In genomic region chr11:134657631-134658030, GRCh38 we compare ENCODE assay signal across 17 cellular contexts.
DNase-seq lines count a peak whose midpoint lies in the region; ATAC-seq, FAIRE-seq and TF ChIP-seq lines count a peak whose summit lies in the region.
"Had no signal": no experiment of that assay in that cellular context is flagged by ENCODE, and none has a peak within 500 bp of the region (broad histone marks: within the 10 kb centered on the region; RNA-seq: fewer than 3 reads in every experiment).

No MANE protein-coding gene starts in this region.

- H2BK120ac ChIP-seq in H1 (replicated peaks; ENCODE audit: low read depth, low read length): no peak overlapping the region

- H3K4me3 Mint-ChIP-seq in natural killer cell (no peak overlapping the region), neural crest cell (no peak overlapping the region)
- H3K4me3 Mint-ChIP-seq in natural killer cell treated with Interleukin-12 subunit alpha and Interleukin-12 subunit beta and Interleukin-15 and Interleukin-18, amount 100 ng/mL, for 72 hours: no peak overlapping the region

- FAIRE-seq in H1 (lab: Jason Lieb, UNC): no peak
- FAIRE-seq: GM12892, HepG2 had no signal

- H4K20me1 ChIP-seq in H1 (replicated peaks in 1 of 2; ENCODE audit: control insufficient read depth in 1 of 2, insufficient read depth in 2 of 2, low read length in 2 of 2): no peaks in the 10 kb centered on the region

- H3K4me1 ChIP-seq in H1 (replicated peaks in 1 of 4; ENCODE audit: control insufficient read depth in 3 of 4, insufficient read depth in 4 of 4, low read length in 3 of 4): no peaks in the 10 kb centered on the region; a peak in 1 of 7 replicates

- ATAC-seq in natural killer cell: no peak
- no peak for ATAC-seq in natural killer cell treated with Interleukin-12 subunit alpha and Interleukin-12 subunit beta and Interleukin-15 and Interleukin-18, amount 100 ng/mL, for 72 hours
- no peak for ATAC-seq in HG02938 (IDR thresholded peaks at IDR 0.05; ENCODE audit: unreplicated experiment)
- ATAC-seq in GM19452 (IDR thresholded peaks at IDR 0.05; ENCODE audit: unreplicated experiment): no peak
- ATAC-seq: HepG2 had no signal

- no peak for TF ChIP-seq RAD21 in H1 (IDR thresholded peaks at IDR 0.05 in 1 of 2, conservative IDR thresholded peaks at IDR 0.05 in 1 of 2; ENCODE audit: low read depth in 2 of 2, low read length in 2 of 2)

- TF ChIP-seq POLR2A in H1 (IDR thresholded peaks at IDR 0.05; ENCODE audit: control extremely low read depth in 1 of 2, low read depth in 2 of 2, low read length in 2 of 2): no peak

- POLR2A ChIA-PET in H1 (lab: Charles Lee; ENCODE audit: partially characterized antibody): no interaction called here

- CTCF ChIA-PET in H1 (lab: Charles Lee; ENCODE audit: partially characterized antibody): interaction anchor here (1.2 to 1.6 kb wide), 2 partner anchors 11 to 45 kb away, joined by 3 to 5 read pairs; no protein-coding TSS in a partner anchor

- H3K4me2 ChIP-seq in H1 (ENCODE audit: insufficient read depth in 1 of 2, low read depth in 2 of 2, low read length in 2 of 2): no peak overlapping the region

- no peak overlapping the region for H3K23ac ChIP-seq in H1 (ENCODE audit: insufficient read length)

- no peak overlapping the region for H3K4ac ChIP-seq in H1 (replicated peaks; ENCODE audit: insufficient read length, low read depth, low read length)

- no peak overlapping the region for H4K91ac ChIP-seq in H1 (replicated peaks; ENCODE audit: insufficient read length, low read length)

- H2BK20ac ChIP-seq in H1 (ENCODE audit: low read length): no peak overlapping the region

- DNase-seq in natural killer cell (peak; percentile 6), H1 (ENCODE audit: low read depth in 1 of 2, low spot score in 2 of 2) (peak in 1 of 2 experiments; percentile 35), neural crest cell (ENCODE audit: low read depth, low spot score) (no peak), ureter (ENCODE audit: low spot score) (peak; percentile 32), iPS-NIHi11 (ENCODE audit: low spot score) (no peak)
- DNase-seq in natural killer cell treated with Interleukin-12 subunit alpha and Interleukin-12 subunit beta and Interleukin-15 and Interleukin-18, amount 100 ng/mL, for 72 hours (ENCODE audit: low spot score): no peak
- DNase-seq: C1 segment of cervical spinal cord, GOT3, KG1, NCI-H1048, NCI-H146, NCI-H2227 treated with DMSO at 0.1 percent for 48 hours, NCI-H524 treated with DMSO at 0.1 percent for 48 hours had no signal

- H2BK5ac ChIP-seq in H1 (ENCODE audit: low read depth, low read length): no peak overlapping the region

- no peaks in the 10 kb centered on the region for H3K79me2 ChIP-seq in H1 (ENCODE audit: control insufficient read depth in 1 of 2, insufficient read depth in 2 of 2, low read length in 2 of 2)

- 81% methylated on average over 5 of the region's 6 CpGs; no CpG with 5 or more reads in 1 of the 2 experiments for WGBS in H1 (ENCODE audit: extremely low coverage in 1 of 2, insufficient coverage in 1 of 2, insufficient read length in 1 of 2, insufficient replicate concordance in 2 of 2, low coverage in 1 of 2, low lambda C conversion rate in 2 of 2, missing lambda C conversion rate in 1 of 2), 2 experiments

- TF ChIP-seq EP300 in H1 (IDR thresholded peaks at IDR 0.05; ENCODE audit: borderline replicate concordance in 1 of 2, low read depth in 2 of 2, low read length in 2 of 2): no peak

- peak overlapping the region; percentile 81; the same call in 1 of the 2 replicates for H2BK12ac ChIP-seq in H1 (ENCODE audit: low read depth, low read length)

- H3K36me3 Mint-ChIP-seq in natural killer cell (no peaks in the 10 kb centered on the region), neural crest cell (ENCODE audit: low read depth) (peaks cover 2% of the 10 kb centered on the region)
- H3K36me3 Mint-ChIP-seq in natural killer cell treated with Interleukin-12 subunit alpha and Interleukin-12 subunit beta and Interleukin-15 and Interleukin-18, amount 100 ng/mL, for 72 hours: no peaks in the 10 kb centered on the region

- no peaks in the 10 kb centered on the region for H3K79me1 ChIP-seq in H1 (ENCODE audit: low read depth, low read length)

- intact Hi-C loops in natural killer cell (cut with micrococcal nuclease): loop anchor here (5.0 kb wide), 1 partner anchor 295 kb away; no protein-coding TSS in a partner anchor

- no peak overlapping the region for H2AFZ ChIP-seq in H1 (ENCODE audit: low read length)

- no peak overlapping the region for H3K56ac ChIP-seq in H1 (replicated peaks; ENCODE audit: insufficient read length, low read depth, low read length)

- H3K4me3 ChIP-seq in H1 (ENCODE audit: extremely low read depth in 1 of 4, insufficient read depth in 2 of 4, low read depth in 3 of 4, low read length in 4 of 4): no peak overlapping the region

- H4K8ac ChIP-seq in H1 (ENCODE audit: extremely low read depth, insufficient read depth, low read length): no peak overlapping the region

- TF ChIP-seq CTCF in natural killer cell (IDR thresholded peaks at IDR 0.05): no peak
- TF ChIP-seq CTCF in H1 (IDR thresholded peaks at IDR 0.05; ENCODE audit: control extremely low read depth in 1 of 3, insufficient read depth in 1 of 3, low read depth in 1 of 3, low read length in 3 of 3): no peak
- no peak for TF ChIP-seq CTCF in neural crest cell (conservative IDR thresholded peaks at IDR 0.05)

- no peaks in the 10 kb centered on the region for H3K9me3 Mint-ChIP-seq in natural killer cell
- peaks cover 4% of the 10 kb centered on the region for H3K9me3 Mint-ChIP-seq in natural killer cell treated with Interleukin-12 subunit alpha and Interleukin-12 subunit beta and Interleukin-15 and Interleukin-18, amount 100 ng/mL, for 72 hours
- peaks cover 5% of the 10 kb centered on the region for H3K9me3 Mint-ChIP-seq in neural crest cell

- H3K14ac ChIP-seq in H1 (ENCODE audit: insufficient read length): no peak overlapping the region

- H3K23me2 ChIP-seq in H1 (ENCODE audit: low read depth, low read length): no peaks in the 10 kb centered on the region; the same call in 1 of the 2 replicates

- H3K9me3 ChIP-seq in H1 (ENCODE audit: insufficient read depth in 2 of 2, low read depth in 1 of 2, low read length in 1 of 2): peaks cover 4 to 8% of the 10 kb centered on the region in 2 experiments; a peak in 1 of 4 replicates

- H3K27me3 ChIP-seq in H1 (replicated peaks in 1 of 4; ENCODE audit: control insufficient read depth in 3 of 4, extremely low read depth in 1 of 4, insufficient read depth in 3 of 4, low read length in 3 of 4): no peaks in the 10 kb centered on the region

- no peak overlapping the region for H3K27ac ChIP-seq in H1 (ENCODE audit: low read depth, low read length)

- no peak overlapping the region; the same call in 1 of the 2 replicates for H3K18ac ChIP-seq in H1 (ENCODE audit: extremely low read depth, low read length)

- H2BK15ac ChIP-seq in H1 (ENCODE audit: low read length): no peak overlapping the region

- H3K4me1 Mint-ChIP-seq in natural killer cell (peaks cover 5 to 7% of the 10 kb centered on the region in 2 donors), neural crest cell (peaks cover 14% of the 10 kb centered on the region)
- peaks cover 4 to 6% of the 10 kb centered on the region in 2 donors for H3K4me1 Mint-ChIP-seq in natural killer cell treated with Interleukin-12 subunit alpha and Interleukin-12 subunit beta and Interleukin-15 and Interleukin-18, amount 100 ng/mL, for 72 hours (ENCODE audit: low read depth in 2 of 2)

- H3K36me3 ChIP-seq in H1 (ENCODE audit: control insufficient read depth in 2 of 4, insufficient read depth in 4 of 4, low read length in 3 of 4): no peaks in the 10 kb centered on the region

- no peak overlapping the region for H4K5ac ChIP-seq in H1 (ENCODE audit: insufficient read length, low read depth, low read length)

- no peak overlapping the region; a peak in 1 of 7 replicates for H3K9ac ChIP-seq in H1 (replicated peaks in 1 of 4; ENCODE audit: extremely low read depth in 1 of 4, low read depth in 3 of 4, low read length in 3 of 4)

- no peak overlapping the region for H2AK5ac ChIP-seq in H1 (ENCODE audit: low read depth, low read length)

- peaks cover 17 to 20% of the 10 kb centered on the region in 2 donors for H3K27me3 Mint-ChIP-seq in natural killer cell (ENCODE audit: low read depth in 2 of 2)
- peaks cover 8 to 23% of the 10 kb centered on the region in 2 donors for H3K27me3 Mint-ChIP-seq in natural killer cell treated with Interleukin-12 subunit alpha and Interleukin-12 subunit beta and Interleukin-15 and Interleukin-18, amount 100 ng/mL, for 72 hours
- peaks cover 7% of the 10 kb centered on the region for H3K27me3 Mint-ChIP-seq in neural crest cell (ENCODE audit: low read depth)

- no peak overlapping the region for H3K27ac Mint-ChIP-seq in natural killer cell
- H3K27ac Mint-ChIP-seq in natural killer cell treated with Interleukin-12 subunit alpha and Interleukin-12 subunit beta and Interleukin-15 and Interleukin-18, amount 100 ng/mL, for 72 hours: no peak overlapping the region
- H3K27ac Mint-ChIP-seq in neural crest cell (ENCODE audit: unreplicated experiment): peak overlapping the region; percentile 8

TF ChIP-seq in H1, 55 proteins besides CTCF, POLR2A, EP300 and RAD21 (continues in another document):
- TF ChIP-seq TEAD4 (IDR thresholded peaks at IDR 0.05; ENCODE audit: low read depth, low read length): no peak
- TF ChIP-seq SIN3A (conservative IDR thresholded peaks at IDR 0.05 in 1 of 2, IDR thresholded peaks at IDR 0.05 in 1 of 2; ENCODE audit: low read depth in 1 of 2, low read length in 2 of 2): no peak
- TF ChIP-seq TAF1 (IDR thresholded peaks at IDR 0.05; ENCODE audit: low read depth, low read length): no peak
- TF ChIP-seq SRF (IDR thresholded peaks at IDR 0.05; ENCODE audit: low read depth, low read length): no peak
- TF ChIP-seq CHD2 (IDR thresholded peaks at IDR 0.05; ENCODE audit: low read length): no peak

Comparison
In these comparisons a context has a peak if more than half of its experiments do, and no peak if none do; other contexts are left out.
1. DNase-seq: peak in natural killer cell (single experiment) and ureter (single experiment); none in natural killer cell treated with Interleukin-12 subunit alpha and Interleukin-12 subunit beta and Interleukin-15 and Interleukin-18, amount 100 ng/mL, for 72 hours (single experiment), neural crest cell (single experiment) and iPS-NIHi11 (single experiment).